In the genomic region with DNA sequence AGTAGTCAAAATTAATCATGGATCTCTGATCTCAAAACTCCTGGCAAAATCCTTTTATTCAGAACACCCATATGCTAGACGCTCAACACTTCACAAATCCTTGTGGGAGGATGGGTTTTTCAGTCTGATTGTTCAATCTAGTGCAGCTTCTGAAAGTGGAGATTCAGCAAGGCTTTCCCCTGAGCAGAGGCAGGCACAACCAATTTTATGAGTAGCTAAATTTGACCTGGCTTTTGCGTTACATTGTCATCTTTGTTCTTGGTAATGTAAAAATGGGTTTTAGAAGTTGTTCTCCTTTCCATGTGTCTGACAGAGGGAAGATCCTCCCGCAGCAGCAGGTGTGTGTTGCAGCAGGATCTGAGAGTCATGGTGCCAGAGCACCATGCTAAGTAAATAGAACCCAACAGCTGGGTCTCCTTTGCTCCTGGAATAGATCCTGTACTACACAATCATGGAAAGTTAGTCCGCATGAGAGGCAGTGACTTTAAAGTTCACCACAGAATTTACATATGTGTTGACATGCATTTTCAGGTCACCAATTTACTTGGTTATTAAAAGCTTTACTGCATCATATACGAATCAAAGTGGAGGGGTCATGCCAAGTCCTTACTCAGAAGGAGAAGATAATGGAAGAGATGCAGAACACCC, we compare ENCODE assay signal across 13 cellular contexts.
A peak's percentile ranks its signal among the peaks of the same experiment; 100 is the strongest.
DNase-seq lines count a peak whose midpoint lies in the region; ATAC-seq and TF ChIP-seq lines count a peak whose summit lies in the region.
"Had no signal": no experiment of that assay in that cellular context is flagged by ENCODE, and none has a peak within 500 bp of the region (broad histone marks: within the 10 kb centered on the region; RNA-seq: fewer than 3 reads in every experiment).

No MANE protein-coding gene starts in this region.

- peaks cover 41% of the 10 kb centered on the region for H3K4me1 Mint-ChIP-seq in GM23338
- H3K4me1 Mint-ChIP-seq: CD8-positive, alpha-beta memory T cell had no signal

- DNase-seq in COLO668 (lab: John Stamatoyannopoulos, UW; ENCODE audit: unreplicated experiment) = peak; percentile 34
- DNase-seq in GM23338 (ENCODE audit: low spot score) = no peak
- peak; percentile 52 for DNase-seq in NCI-H345 treated with DMSO at 0.1 percent for 48 hours (lab: John Stamatoyannopoulos, UW; ENCODE audit: unreplicated experiment)
- peak; percentile 11 for DNase-seq in germinal center (ENCODE audit: low spot score)
- DNase-seq in hypothalamus (lab: John Stamatoyannopoulos, UW) = no peak
- no peak for DNase-seq in cerebellar nuclear complex (lab: John Stamatoyannopoulos, UW)
- DNase-seq in dedifferentiated amniotic fluid mesenchymal stem cell (ENCODE audit: extremely low spot score) = no peak
- no peak for DNase-seq in lower leg skin (ENCODE audit: low spot score in 2 of 2)
- DNase-seq: activated CD8-positive, alpha-beta memory T cell treated with anti-CD3 and anti-CD28 coated beads for 24 hours; activated effector memory CD4-positive, alpha-beta T cell treated with anti-CD3 and anti-CD28 coated beads, Interleukin-2, amount 50 U/mL, for 16 hours; CD8-positive, alpha-beta memory T cell; esophagus squamous epithelium had no signal

- no peaks in the 10 kb centered on the region for H3K36me3 Mint-ChIP-seq in GM23338 (ENCODE audit: low read depth)
- H3K36me3 Mint-ChIP-seq: CD8-positive, alpha-beta memory T cell had no signal

- H3K27ac ChIP-seq in GM23338 (ENCODE audit: low read depth) = no peak overlapping the region
- H3K27ac ChIP-seq: esophagus squamous epithelium had no signal

- H3K9me3 Mint-ChIP-seq in GM23338 = no peaks in the 10 kb centered on the region

- no peak overlapping the region for H3K4me3 ChIP-seq in GM23338
- H3K4me3 ChIP-seq in lower leg skin (ENCODE audit: low read depth, poor library complexity, severe bottlenecking) = no peak overlapping the region
- H3K4me3 ChIP-seq: esophagus squamous epithelium, lung had no signal

- TF ChIP-seq POLR2A in lower leg skin (IDR thresholded peaks at IDR 0.05) = no peak

- H3K27me3 ChIP-seq in GM23338 (ENCODE audit: insufficient read depth) = no peaks in the 10 kb centered on the region
- H3K27me3 ChIP-seq: esophagus squamous epithelium had no signal

- H3F3A ChIP-seq in GM23338 (replicated peaks; ENCODE audit: low read depth) = no peaks in the 10 kb centered on the region

- 83 to 92% methylated on average over 5 of the region's 5 CpGs for WGBS in lower leg skin, 2 donors

- H3K4me2 ChIP-seq in GM23338 = no peak overlapping the region

- H3K27ac Mint-ChIP-seq in GM23338 = peak overlapping the region; percentile 13; the same call in 1 of the 2 replicates
- H3K27ac Mint-ChIP-seq: CD8-positive, alpha-beta memory T cell had no signal

- H3K9me2 ChIP-seq in GM23338 (ENCODE audit: insufficient read depth) = no peaks in the 10 kb centered on the region

- no peak for TF ChIP-seq CTCF in GM23338 (conservative IDR thresholded peaks at IDR 0.05; ENCODE audit: low read depth in 2 of 2)
- TF ChIP-seq CTCF in lower leg skin (IDR thresholded peaks at IDR 0.05) = no peak

- no peak for ATAC-seq in GM23338

- H3K27me3 Mint-ChIP-seq in GM23338 (ENCODE audit: insufficient read depth, low read depth, poor library complexity) = peaks cover 2% of the 10 kb centered on the region
- H3K27me3 Mint-ChIP-seq: CD8-positive, alpha-beta memory T cell had no signal

- no peaks in the 10 kb centered on the region for H3K36me3 ChIP-seq in GM23338 (ENCODE audit: insufficient read depth)
- H3K36me3 ChIP-seq: esophagus squamous epithelium had no signal

- no peaks in the 10 kb centered on the region for H4K20me1 ChIP-seq in GM23338 (replicated peaks; ENCODE audit: insufficient read depth)

- H3K79me2 ChIP-seq in GM23338 (replicated peaks; ENCODE audit: insufficient read depth) = no peaks in the 10 kb centered on the region

- H2AFZ ChIP-seq in GM23338 = no peak overlapping the region

- peaks cover 38% of the 10 kb centered on the region for H3K4me1 ChIP-seq in GM23338 (ENCODE audit: insufficient read depth)
- H3K4me1 ChIP-seq: esophagus squamous epithelium had no signal

- no peak overlapping the region for H3K4me3 Mint-ChIP-seq in GM23338
- H3K4me3 Mint-ChIP-seq: CD8-positive, alpha-beta memory T cell had no signal

- intact Hi-C loops in lower leg skin (cut with DNase I; ENCODE audit: low total_unique reads) = no loop called here

TF ChIP-seq in GM23338, 12 proteins besides CTCF, POLR2A, EP300 and RAD21:
- no peak for TF ChIP-seq ZNF331 (CRISPR knock-in tag; IDR thresholded peaks at IDR 0.05; ENCODE audit: low read depth)

Comparison
In these comparisons a context has a peak if more than half of its experiments do, and no peak if none do; other contexts are left out.
1. DNase-seq: peak in COLO668 (single experiment), NCI-H345 treated with DMSO at 0.1 percent for 48 hours (single experiment) and germinal center (single experiment); none in GM23338 (single experiment), hypothalamus (0 of 51), cerebellar nuclear complex (0 of 2), dedifferentiated amniotic fluid mesenchymal stem cell (single experiment) and lower leg skin (0 of 2).